1 cellular context compared by ENCODE assay signal in the genomic region with DNA sequence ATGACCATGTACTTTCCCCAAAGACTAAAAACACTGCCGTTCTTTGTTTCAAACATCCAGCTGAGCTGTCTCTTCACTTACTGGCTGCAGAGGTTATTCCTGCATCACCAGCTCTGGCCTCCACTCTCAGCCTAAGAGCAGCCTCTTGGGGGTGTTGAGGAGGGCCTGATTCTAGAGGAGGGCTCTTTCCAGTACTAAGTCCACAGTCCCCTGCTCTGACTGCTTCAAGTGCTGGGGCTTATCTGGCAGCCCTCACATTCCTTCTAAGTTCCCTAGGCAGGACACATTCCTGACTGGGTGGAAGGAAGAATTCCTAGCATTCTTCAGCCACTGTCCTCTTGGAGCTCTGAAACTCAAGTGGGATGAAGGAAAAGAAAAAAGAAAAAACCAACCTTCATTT.
TF ChIP-seq lines count a peak whose summit lies in the region.

No MANE protein-coding gene starts in this region.

TF ChIP-seq in HepG2, 621 proteins besides CTCF, POLR2A, EP300 and RAD21 (continued from another document):
- TF ChIP-seq FOXJ3 (CRISPR knock-in tag; IDR thresholded peaks at IDR 0.05; ENCODE audit: borderline replicate concordance) = 0 out of 2 replicates have a peak, but pooled peaks have one; percentile 2
- TF ChIP-seq POLR2AphosphoS2 (IDR thresholded peaks at IDR 0.05; ENCODE audit: low read depth, low read length) = no peak
- TF ChIP-seq, protein P1, sequence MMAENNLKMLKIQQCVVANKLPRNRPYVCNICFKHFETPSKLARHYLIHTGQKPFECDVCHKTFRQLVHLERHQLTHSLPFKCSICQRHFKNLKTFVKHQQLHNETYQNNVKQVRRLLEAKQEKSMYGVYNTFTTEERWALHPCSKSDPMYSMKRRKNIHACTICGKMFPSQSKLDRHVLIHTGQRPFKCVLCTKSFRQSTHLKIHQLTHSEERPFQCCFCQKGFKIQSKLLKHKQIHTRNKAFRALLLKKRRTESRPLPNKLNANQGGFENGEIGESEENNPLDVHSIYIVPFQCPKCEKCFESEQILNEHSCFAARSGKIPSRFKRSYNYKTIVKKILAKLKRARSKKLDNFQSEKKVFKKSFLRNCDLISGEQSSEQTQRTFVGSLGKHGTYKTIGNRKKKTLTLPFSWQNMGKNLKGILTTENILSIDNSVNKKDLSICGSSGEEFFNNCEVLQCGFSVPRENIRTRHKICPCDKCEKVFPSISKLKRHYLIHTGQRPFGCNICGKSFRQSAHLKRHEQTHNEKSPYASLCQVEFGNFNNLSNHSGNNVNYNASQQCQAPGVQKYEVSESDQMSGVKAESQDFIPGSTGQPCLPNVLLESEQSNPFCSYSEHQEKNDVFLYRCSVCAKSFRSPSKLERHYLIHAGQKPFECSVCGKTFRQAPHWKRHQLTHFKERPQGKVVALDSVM (CRISPR knock-in tag; IDR thresholded peaks at IDR 0.05) = peak; percentile 76
- 0 out of 2 replicates have a peak, but pooled peaks have one; percentile 22 for TF ChIP-seq MED1 (CRISPR knock-in tag; IDR thresholded peaks at IDR 0.05)
- TF ChIP-seq PHF21A (CRISPR knock-in tag; IDR thresholded peaks at IDR 0.05) = 0 out of 2 replicates have a peak, but pooled peaks have one; percentile 13
- TF ChIP-seq ZMYM4 (CRISPR knock-in tag; IDR thresholded peaks at IDR 0.05) = peak; percentile 63; the same call in 1 of the 2 replicates
- 0 out of 2 replicates have a peak, but pooled peaks have one; percentile 21 for TF ChIP-seq HMG20A (CRISPR knock-in tag; IDR thresholded peaks at IDR 0.05; ENCODE audit: borderline replicate concordance)
